8 cellular contexts compared by ENCODE assay signal in the genomic region with DNA sequence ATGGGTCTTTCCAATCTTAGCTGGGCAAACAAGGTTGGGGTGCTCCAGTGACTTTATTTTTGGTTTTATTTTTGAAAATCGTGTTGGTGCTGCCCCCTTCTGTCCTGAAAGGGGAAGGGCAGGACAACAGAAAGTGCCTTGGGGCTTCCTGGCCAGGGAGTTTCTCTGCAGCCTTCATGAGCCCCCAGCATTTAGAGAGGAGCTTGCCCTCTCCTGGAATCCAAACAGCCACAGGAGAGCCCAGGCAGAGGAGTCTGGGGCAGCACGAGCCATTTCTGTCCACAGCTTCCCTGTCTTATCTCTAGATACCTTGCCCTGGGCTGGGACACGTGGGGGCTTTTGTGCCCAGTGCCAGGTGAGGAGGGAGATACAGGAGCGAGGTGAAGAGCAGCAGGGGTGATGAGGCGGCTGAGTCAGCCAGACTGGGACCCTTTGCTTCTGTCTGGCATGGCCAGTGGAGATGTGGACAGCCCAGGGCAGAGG. TPM values are rescaled to one million over a fixed set of nuclear protein-coding genes. Genes with fewer than 3 reads are reported as not detected.
DNase-seq lines count a peak whose midpoint lies in the region; ATAC-seq and TF ChIP-seq lines count a peak whose summit lies in the region.

No MANE protein-coding gene starts in this region.

- TF ChIP-seq CTCF in OCI-LY7 (conservative IDR thresholded peaks at IDR 0.05; ENCODE audit: low read length): peak; percentile 90
- TF ChIP-seq CTCF in ascending aorta (IDR thresholded peaks at IDR 0.05): peak; percentile 65 to 86 (median 80)

- POLR2A ChIA-PET in OCI-LY7 (lab: Charles Lee): interaction anchor here (0.6 to 1.0 kb wide), 3 partner anchors 170 to 718 kb away, joined by 3 to 5 read pairs (median 3); partner anchors contain the start of genes C12orf57 and RNU7-1

- H3K27me3 ChIP-seq in BLaER1 (no peaks in the 10 kb centered on the region), ascending aorta (no peaks in the 10 kb centered on the region)

- H3K9me3 ChIP-seq in BLaER1 (no peaks in the 10 kb centered on the region), OCI-LY7 (ENCODE audit: low read length) (no peaks in the 10 kb centered on the region), ascending aorta (no peaks in the 10 kb centered on the region)

- H3K9me2 ChIP-seq in OCI-LY7 (ENCODE audit: insufficient read depth, low read length): no peaks in the 10 kb centered on the region

- no peaks in the 10 kb centered on the region for H3K36me3 ChIP-seq in BLaER1
- no peaks in the 10 kb centered on the region for H3K36me3 ChIP-seq in OCI-LY7 (ENCODE audit: insufficient read depth, low read length)
- peaks cover 0 to 14% of the 10 kb centered on the region in 2 donors for H3K36me3 ChIP-seq in ascending aorta

- H3K4me2 ChIP-seq in BLaER1: no peak overlapping the region
- H3K4me2 ChIP-seq in OCI-LY7 (ENCODE audit: low read length): no peak overlapping the region

- H3K4me1 ChIP-seq in BLaER1 (peaks cover 7% of the 10 kb centered on the region; the same call in 1 of the 2 replicates), OCI-LY7 (ENCODE audit: insufficient read depth, low read length, poor library complexity, severe bottlenecking) (peaks cover 3% of the 10 kb centered on the region), ascending aorta (peaks cover 3 to 6% of the 10 kb centered on the region in 2 donors)

- peaks cover 12 to 27% of the 10 kb centered on the region in 2 donors for H3K4me1 Mint-ChIP-seq in stimulated activated naive B cell treated with anti-CD40 and anti-IgM and Interleukin-4, amounts not matched to agents 10 μg/mL and 1 μg/mL and 100 μg/mL, for 72 hours

- CTCF ChIA-PET in OCI-LY7 (lab: Charles Lee; ENCODE audit: unreplicated experiment): interaction anchor here (0.6 to 0.8 kb wide), 3 partner anchors 20 to 40 kb away, joined by 3 to 4 read pairs (median 4); no protein-coding TSS in a partner anchor

- H3K4me3 ChIP-seq in BLaER1: no peak overlapping the region
- H3K4me3 ChIP-seq in OCI-LY7 (ENCODE audit: low read depth, low read length, poor library complexity, severe bottlenecking): no peak overlapping the region
- no peak overlapping the region for H3K4me3 ChIP-seq in ascending aorta

- no TSS peak for BruUV-seq in OCI-LY7 (replicated peaks; lab: Mats Ljungman, UMichigan)

- H3K27ac ChIP-seq in BLaER1 (peak overlapping the region; percentile 8; the same call in 1 of the 2 replicates), OCI-LY7 (ENCODE audit: low read depth, low read length, poor library complexity, severe bottlenecking) (no peak overlapping the region), ascending aorta (no peak overlapping the region)

- intact Hi-C loops in OCI-LY7 (cut with micrococcal nuclease; ENCODE audit: unreplicated experiment) (loop anchor here (2.0 to 10.0 kb wide), 2 partner anchors 21 to 1669 kb away; partner anchors contain the start of gene C1R), ascending aorta (cut with DNase I) (loop anchor here (1.0 to 2.0 kb wide), 2 partner anchors 53 to 169 kb away; partner anchors contain the start of genes C12orf57 and C1S)

- no peaks in the 10 kb centered on the region for H3K9me3 Mint-ChIP-seq in stimulated activated naive B cell treated with anti-CD40 and anti-IgM and Interleukin-4, amounts not matched to agents 10 μg/mL and 1 μg/mL and 100 μg/mL, for 72 hours

- H4K20me1 ChIP-seq in BLaER1 (no peaks in the 10 kb centered on the region), OCI-LY7 (ENCODE audit: insufficient read depth, low read length) (no peaks in the 10 kb centered on the region)

- peak; percentile 62 for DNase-seq in OCI-LY7 (ENCODE audit: low spot score)
- no peak for DNase-seq in ascending aorta (ENCODE audit: low spot score in 2 of 2)
- peak; percentile 66 for DNase-seq in inferior parietal cortex (ENCODE audit: extremely low spot score)
- no peak for DNase-seq in stimulated activated naive B cell treated with anti-CD40 and anti-IgM and Interleukin-4, amounts not matched to agents 10 μg/mL and 1 μg/mL and 100 μg/mL, for 72 hours
- no peak for DNase-seq in pons (ENCODE audit: low spot score)

- H3K79me2 ChIP-seq in OCI-LY7 (ENCODE audit: insufficient read depth, low read depth, low read length): no peaks in the 10 kb centered on the region

- peaks cover 23 to 33% of the 10 kb centered on the region in 2 donors for H3K36me3 Mint-ChIP-seq in stimulated activated naive B cell treated with anti-CD40 and anti-IgM and Interleukin-4, amounts not matched to agents 10 μg/mL and 1 μg/mL and 100 μg/mL, for 72 hours

- no peak overlapping the region for H2AFZ ChIP-seq in OCI-LY7 (ENCODE audit: low read length)

- ATAC-seq in GM19468 (IDR thresholded peaks at IDR 0.05; ENCODE audit: extremely low read depth, unreplicated experiment) (peak; percentile 29), HG02852 (IDR thresholded peaks at IDR 0.05; ENCODE audit: unreplicated experiment) (no peak)
- peak; percentile 12 to 14 for ATAC-seq in stimulated activated naive B cell treated with anti-CD40 and anti-IgM and Interleukin-4, amounts not matched to agents 10 μg/mL and 1 μg/mL and 100 μg/mL, for 72 hours (replicated peaks)

- H3K9ac ChIP-seq in BLaER1: no peak overlapping the region; the same call in 1 of the 2 replicates

- no peak overlapping the region for H3K27ac Mint-ChIP-seq in stimulated activated naive B cell treated with anti-CD40 and anti-IgM and Interleukin-4, amounts not matched to agents 10 μg/mL and 1 μg/mL and 100 μg/mL, for 72 hours

- H3K27me3 Mint-ChIP-seq in stimulated activated naive B cell treated with anti-CD40 and anti-IgM and Interleukin-4, amounts not matched to agents 10 μg/mL and 1 μg/mL and 100 μg/mL, for 72 hours: no peaks in the 10 kb centered on the region

- H3K4me3 Mint-ChIP-seq in stimulated activated naive B cell treated with anti-CD40 and anti-IgM and Interleukin-4, amounts not matched to agents 10 μg/mL and 1 μg/mL and 100 μg/mL, for 72 hours: no peak overlapping the region

RNA-seq across cellular contexts. Expression of gene C1RL, which starts 4.4 kb away (rescaled TPM):
- total RNA-seq in OCI-LY7 (2014; rRNA removed; shearing (Covaris generic)): 2.9 and 3.0 TPM in 2 replicates
- 7.3 and 10.4 TPM in 2 replicates for total RNA-seq in OCI-LY7 (2022)
- total RNA-seq in ascending aorta: 196 TPM

RNA-seq across cellular contexts. Expression of gene RBP5, which starts 15.3 kb away (rescaled TPM):
- total RNA-seq in OCI-LY7 (2014; rRNA removed; shearing (Covaris generic)): not detected in 2 replicates
- total RNA-seq in OCI-LY7 (2022) (0.70 and 1.4 TPM in 2 replicates), ascending aorta (0.96 TPM)

RNA-seq across cellular contexts. Expression of gene CLSTN3, which starts 16.7 kb away (rescaled TPM):
- 17.9 and 34.2 TPM in 2 replicates for total RNA-seq in OCI-LY7 (2014; rRNA removed; shearing (Covaris generic))
- total RNA-seq in OCI-LY7 (2022): 17.3 and 18.5 TPM in 2 replicates
- 132 TPM for total RNA-seq in ascending aorta

RNA-seq across cellular contexts. Expression of gene C1R, which starts 21.2 kb away (rescaled TPM):
- not detected in 2 replicates for total RNA-seq in OCI-LY7 (2014; rRNA removed; shearing (Covaris generic))
- 0.30 TPM in 1 of 2 replicates, not detected in the other for total RNA-seq in OCI-LY7 (2022)
- 1,046 TPM for total RNA-seq in ascending aorta

RNA-seq across cellular contexts. Expression of gene C1S, which starts 52.9 kb away (rescaled TPM):
- total RNA-seq in OCI-LY7 (2014; rRNA removed; shearing (Covaris generic)): 5.2 and 9.8 TPM in 2 replicates
- total RNA-seq in OCI-LY7 (2022) (3.6 and 5.2 TPM in 2 replicates), ascending aorta (273 TPM)

Comparison
In these comparisons a context has a peak if more than half of its experiments do, and no peak if none do; other contexts are left out.
1. DNase-seq: peak in OCI-LY7 (single experiment) and inferior parietal cortex (single experiment); none in ascending aorta (0 of 2), stimulated activated naive B cell treated with anti-CD40 and anti-IgM and Interleukin-4, amounts not matched to agents 10 μg/mL and 1 μg/mL and 100 μg/mL, for 72 hours (single experiment) and pons (single experiment).
2. RNA of gene C1RL, which starts 4.4 kb away (total RNA-seq): 196 TPM in ascending aorta (single experiment); 2.9 to 10.4 TPM in OCI-LY7; every median in the first group is over 10 times any median in the second.